Comparison of ENCODE assay signal across 13 cellular contexts in the genomic region with DNA sequence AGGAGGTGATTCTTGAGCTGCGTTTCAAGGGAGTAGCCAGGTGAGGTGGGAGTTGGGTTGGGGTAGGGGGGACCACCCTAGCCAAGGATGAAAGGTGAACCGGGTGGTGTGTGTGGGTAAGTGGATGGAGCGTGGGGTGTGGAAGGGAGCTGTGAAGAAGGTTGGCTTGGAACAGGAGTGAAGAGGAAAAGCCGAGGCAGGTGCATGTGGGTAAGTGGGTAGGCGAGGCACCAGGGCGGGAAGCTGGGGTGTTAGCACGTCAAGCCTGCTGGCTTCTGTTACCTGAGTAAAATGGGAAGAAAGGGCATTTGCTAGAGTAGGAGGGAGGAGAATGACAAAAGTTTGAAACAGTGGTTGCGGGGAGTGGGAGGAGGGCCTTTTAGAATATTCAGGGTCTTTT. TPM values are rescaled to one million over a fixed set of nuclear protein-coding genes. Genes with fewer than 3 reads are reported as not detected.
A peak's percentile ranks its signal among the peaks of the same experiment; 100 is the strongest.
DNase-seq lines count a peak whose midpoint lies in the region; ATAC-seq, FAIRE-seq and TF ChIP-seq lines count a peak whose summit lies in the region.
"Had no signal": no experiment of that assay in that cellular context is flagged by ENCODE, and none has a peak within 500 bp of the region (broad histone marks: within the 10 kb centered on the region; RNA-seq: fewer than 3 reads in every experiment).

No MANE protein-coding gene starts in this region.

- H3K27me3 ChIP-seq in BLaER1 treated with 17β-estradiol and CSF1 and Interleukin-3, amounts not matched to agents 10 nM and 100 nM, result no peaks in the 10 kb centered on the region; a peak in 1 of 22 replicates
- H3K27me3 ChIP-seq in RWPE2 (ENCODE audit: insufficient read depth, poor library complexity, severe bottlenecking) (no peaks in the 10 kb centered on the region), H1 (replicated peaks in 1 of 4; ENCODE audit: control insufficient read depth in 3 of 4, extremely low read depth in 1 of 4, insufficient read depth in 3 of 4, low read length in 3 of 4) (no peaks in the 10 kb centered on the region), trophoblast cell (ENCODE audit: insufficient read depth, low read length) (no peaks in the 10 kb centered on the region), prostate gland (replicated peaks; ENCODE audit: insufficient read depth) (no peaks in the 10 kb centered on the region)

- WGBS in H1 (ENCODE audit: extremely low coverage in 1 of 2, insufficient coverage in 1 of 2, insufficient read length in 1 of 2, insufficient replicate concordance in 2 of 2, low coverage in 1 of 2, low lambda C conversion rate in 2 of 2, missing lambda C conversion rate in 1 of 2), 2 experiments, result 83 to 100% methylated on average over 1 to 8 of the region's 8 CpGs
- 100% methylated on average over 2 of the region's 8 CpGs for WGBS in trophoblast cell (ENCODE audit: extremely low coverage, insufficient coverage, insufficient read length)
- 94% methylated on average over 8 of the region's 8 CpGs for WGBS in prostate gland

- DNase-seq in RWPE2 (ENCODE audit: low spot score) (no peak), H1 (ENCODE audit: low read depth in 1 of 2, low spot score in 2 of 2) (no peak), trophoblast cell (no peak), GF-D8 (lab: John Stamatoyannopoulos, UW) (no peak), prostate gland (ENCODE audit: low spot score) (no peak), LoVo (ENCODE audit: low spot score) (no peak)
- DNase-seq: H9, NCI-H1092, NCI-H1694, NCI-H2107, Right ventricle myocardium superior had no signal

- peak overlapping the region in 9 of 11 experiments; percentile 9 to 82 (median 69); a peak in 15 of 22 replicates for H3K27ac ChIP-seq in BLaER1 treated with 17β-estradiol and CSF1 and Interleukin-3, amounts not matched to agents 10 nM and 100 nM
- H3K27ac ChIP-seq in RWPE2 (ENCODE audit: poor library complexity, severe bottlenecking), result peak overlapping the region; percentile 25
- H3K27ac ChIP-seq in H1 (ENCODE audit: low read depth, low read length), result no peak overlapping the region
- no peak overlapping the region for H3K27ac ChIP-seq in trophoblast cell (ENCODE audit: low read depth, low read length)
- H3K27ac ChIP-seq in prostate gland, result no peak overlapping the region

- H3K23me2 ChIP-seq in H1 (ENCODE audit: low read depth, low read length), result no peaks in the 10 kb centered on the region

- no peak overlapping the region for H4K91ac ChIP-seq in H1 (replicated peaks; ENCODE audit: insufficient read length, low read length)
- peak overlapping the region; percentile 11 for H4K91ac ChIP-seq in trophoblast cell (ENCODE audit: low read depth, low read length)

- no peak overlapping the region for H4K12ac ChIP-seq in trophoblast cell (ENCODE audit: low read depth, low read length)

- H3K14ac ChIP-seq in H1 (ENCODE audit: insufficient read length) (no peak overlapping the region), trophoblast cell (ENCODE audit: low read length) (peak overlapping the region; percentile 4)

- no peak overlapping the region for H4K5ac ChIP-seq in H1 (ENCODE audit: insufficient read length, low read depth, low read length)

- peaks cover 33 to 64% (median 48%) of the 10 kb centered on the region in 10 experiments for H3K4me1 ChIP-seq in BLaER1 treated with 17β-estradiol and CSF1 and Interleukin-3, amounts not matched to agents 10 nM and 100 nM
- peaks cover 40% of the 10 kb centered on the region for H3K4me1 ChIP-seq in RWPE2 (ENCODE audit: insufficient read depth, poor library complexity, severe bottlenecking)
- peaks cover 0 to 7% (median 3%) of the 10 kb centered on the region in 4 experiments; a peak in 3 of 7 replicates for H3K4me1 ChIP-seq in H1 (replicated peaks in 1 of 4; ENCODE audit: control insufficient read depth in 3 of 4, insufficient read depth in 4 of 4, low read length in 3 of 4)
- H3K4me1 ChIP-seq in trophoblast cell (ENCODE audit: control insufficient read depth in 1 of 2, insufficient read depth in 2 of 2, low read length in 2 of 2), result peaks cover 29 to 39% of the 10 kb centered on the region in 2 experiments
- no peaks in the 10 kb centered on the region for H3K4me1 ChIP-seq in prostate gland (replicated peaks)

- H2BK12ac ChIP-seq in H1 (ENCODE audit: low read depth, low read length) (no peak overlapping the region), trophoblast cell (ENCODE audit: low read length) (peak overlapping the region; percentile 9)

- CTCF ChIA-PET in H1 (lab: Charles Lee; ENCODE audit: partially characterized antibody), result interaction anchor here (1.5 kb wide), 1 partner anchor 14 kb away, joined by 3 read pairs; no protein-coding TSS in a partner anchor

- H3K9me3 ChIP-seq in BLaER1 treated with 17β-estradiol and CSF1 and Interleukin-3, amounts not matched to agents 10 nM and 100 nM (replicated peaks in 1 of 11), result peaks cover 14 to 23% (median 19%) of the 10 kb centered on the region in 11 experiments
- H3K9me3 ChIP-seq in RWPE2 (ENCODE audit: severe bottlenecking) (no peaks in the 10 kb centered on the region), H1 (ENCODE audit: insufficient read depth in 2 of 2, low read depth in 1 of 2, low read length in 1 of 2) (peaks cover 3 to 5% of the 10 kb centered on the region in 2 experiments; a peak in 1 of 4 replicates), trophoblast cell (ENCODE audit: insufficient read depth, low read depth, low read length) (peaks cover 3% of the 10 kb centered on the region), prostate gland (no peaks in the 10 kb centered on the region)

- no peak overlapping the region for H2BK120ac ChIP-seq in H1 (replicated peaks; ENCODE audit: low read depth, low read length)
- H2BK120ac ChIP-seq in trophoblast cell (ENCODE audit: insufficient read depth, low read length, poor library complexity), result peak overlapping the region; percentile 0

- H4K20me1 ChIP-seq in BLaER1 treated with 17β-estradiol and CSF1 and Interleukin-3, amounts not matched to agents 10 nM and 100 nM, result no peaks in the 10 kb centered on the region
- peaks cover 0 to 2% of the 10 kb centered on the region in 2 experiments for H4K20me1 ChIP-seq in H1 (replicated peaks in 1 of 2; ENCODE audit: control insufficient read depth in 1 of 2, insufficient read depth in 2 of 2, low read length in 2 of 2)

- peaks cover 0 to 5% (median 0%) of the 10 kb centered on the region in 11 experiments; a peak in 2 of 22 replicates for H3K36me3 ChIP-seq in BLaER1 treated with 17β-estradiol and CSF1 and Interleukin-3, amounts not matched to agents 10 nM and 100 nM
- peaks cover 44% of the 10 kb centered on the region for H3K36me3 ChIP-seq in RWPE2 (ENCODE audit: low read depth)
- no peaks in the 10 kb centered on the region for H3K36me3 ChIP-seq in H1 (ENCODE audit: control insufficient read depth in 2 of 4, insufficient read depth in 4 of 4, low read length in 3 of 4)
- peaks cover 8 to 11% of the 10 kb centered on the region in 2 experiments for H3K36me3 ChIP-seq in trophoblast cell (ENCODE audit: control insufficient read depth in 1 of 2, insufficient read depth in 2 of 2, low read length in 2 of 2)
- H3K36me3 ChIP-seq in prostate gland, result no peaks in the 10 kb centered on the region

- POLR2A ChIA-PET in H1 (lab: Charles Lee; ENCODE audit: partially characterized antibody), result interaction anchor here (0.5 kb wide), 1 partner anchor 73 kb away, joined by 3 read pairs; no protein-coding TSS in a partner anchor

- no peak overlapping the region for H2BK20ac ChIP-seq in H1 (ENCODE audit: low read length)

- TF ChIP-seq CTCF in RWPE2 (IDR thresholded peaks at IDR 0.05; ENCODE audit: poor library complexity, severe bottlenecking) (no peak), H1 (IDR thresholded peaks at IDR 0.05; ENCODE audit: control extremely low read depth in 1 of 3, insufficient read depth in 1 of 3, low read depth in 1 of 3, low read length in 3 of 3) (no peak), prostate gland (IDR thresholded peaks at IDR 0.05) (no peak)

- no peak for TF ChIP-seq RAD21 in H1 (IDR thresholded peaks at IDR 0.05 in 1 of 2, conservative IDR thresholded peaks at IDR 0.05 in 1 of 2; ENCODE audit: low read depth in 2 of 2, low read length in 2 of 2)

- no peak overlapping the region for H3K9ac ChIP-seq in BLaER1 treated with 17β-estradiol and CSF1 and Interleukin-3, amounts not matched to agents 10 nM and 100 nM
- H3K9ac ChIP-seq in H1 (replicated peaks in 1 of 4; ENCODE audit: extremely low read depth in 1 of 4, low read depth in 3 of 4, low read length in 3 of 4), result no peak overlapping the region
- no peak overlapping the region for H3K9ac ChIP-seq in trophoblast cell (ENCODE audit: low read length)

- H3K4me3 ChIP-seq in BLaER1 treated with 17β-estradiol and CSF1 and Interleukin-3, amounts not matched to agents 10 nM and 100 nM, result no peak overlapping the region
- H3K4me3 ChIP-seq in RWPE2 (ENCODE audit: severe bottlenecking) (no peak overlapping the region), H1 (ENCODE audit: extremely low read depth in 1 of 4, insufficient read depth in 2 of 4, low read depth in 3 of 4, low read length in 4 of 4) (no peak overlapping the region), trophoblast cell (ENCODE audit: low read depth, low read length) (no peak overlapping the region), prostate gland (no peak overlapping the region)

- no peak overlapping the region for H2BK15ac ChIP-seq in H1 (ENCODE audit: low read length)

- H3K79me2 ChIP-seq in H1 (ENCODE audit: control insufficient read depth in 1 of 2, insufficient read depth in 2 of 2, low read length in 2 of 2) (0 out of 4 replicates have a peak, but pooled peaks cover 0 to 3% of the 10 kb centered on the region in 2 experiments), trophoblast cell (ENCODE audit: control insufficient read depth, insufficient read depth, low read length, poor library complexity) (no peaks in the 10 kb centered on the region)

- ATAC-seq in RWPE2 (ENCODE audit: low read depth) (no peak), GM18502 (IDR thresholded peaks at IDR 0.05; ENCODE audit: poor library complexity, unreplicated experiment) (no peak)

- no peak for FAIRE-seq in H1 (lab: Jason Lieb, UNC)

- no peak overlapping the region for H3K56ac ChIP-seq in H1 (replicated peaks; ENCODE audit: insufficient read length, low read depth, low read length)

- peak overlapping the region; percentile 65 to 89 (median 78) for H3K4me2 ChIP-seq in BLaER1 treated with 17β-estradiol and CSF1 and Interleukin-3, amounts not matched to agents 10 nM and 100 nM
- H3K4me2 ChIP-seq in H1 (ENCODE audit: insufficient read depth in 1 of 2, low read depth in 2 of 2, low read length in 2 of 2) (no peak overlapping the region), trophoblast cell (ENCODE audit: low read length) (no peak overlapping the region)

- H3K23ac ChIP-seq in H1 (ENCODE audit: insufficient read length), result no peak overlapping the region
- no peak overlapping the region for H3K23ac ChIP-seq in trophoblast cell (ENCODE audit: low read length)

- intact Hi-C loops in prostate gland (cut with DNase I), result no loop called here

- no peak for TF ChIP-seq EP300 in H1 (IDR thresholded peaks at IDR 0.05; ENCODE audit: borderline replicate concordance in 1 of 2, low read depth in 2 of 2, low read length in 2 of 2)

- H2BK5ac ChIP-seq in H1 (ENCODE audit: low read depth, low read length) (no peak overlapping the region), trophoblast cell (ENCODE audit: low read depth, low read length, poor library complexity) (no peak overlapping the region)

- H2AK5ac ChIP-seq in H1 (ENCODE audit: low read depth, low read length) (no peak overlapping the region), trophoblast cell (ENCODE audit: low read length) (peak overlapping the region; percentile 42)

- H2AFZ ChIP-seq in H1 (ENCODE audit: low read length) (no peak overlapping the region), trophoblast cell (ENCODE audit: insufficient read depth, low read length, poor library complexity) (no peak overlapping the region)

- H4K8ac ChIP-seq in H1 (ENCODE audit: extremely low read depth, insufficient read depth, low read length) (no peak overlapping the region), trophoblast cell (ENCODE audit: low read depth, low read length) (no peak overlapping the region)

- no peak overlapping the region for H3K4ac ChIP-seq in H1 (replicated peaks; ENCODE audit: insufficient read length, low read depth, low read length)
- H3K4ac ChIP-seq in trophoblast cell (ENCODE audit: low read depth, low read length), result peak overlapping the region; percentile 9

- no peak overlapping the region for H3K18ac ChIP-seq in H1 (ENCODE audit: extremely low read depth, low read length)
- H3K18ac ChIP-seq in trophoblast cell (ENCODE audit: low read length), result peak overlapping the region; percentile 45

- H3K79me1 ChIP-seq in H1 (ENCODE audit: low read depth, low read length) (peaks cover 2% of the 10 kb centered on the region; the same call in 1 of the 2 replicates), trophoblast cell (ENCODE audit: low read length) (peaks cover 10% of the 10 kb centered on the region)

- TF ChIP-seq POLR2A in H1 (IDR thresholded peaks at IDR 0.05; ENCODE audit: control extremely low read depth in 1 of 2, low read depth in 2 of 2, low read length in 2 of 2) (no peak), prostate gland (IDR thresholded peaks at IDR 0.05) (no peak)

RNA-seq across cellular contexts. Expression of a gene that starts 31.6 kb away (rescaled TPM):
- total RNA-seq in H1 (2021; fragmentation: NEBNext Ultra II Directional; extraction: Animal tissue kit (Norgen Biotek cat#: 25700)), result 7.6 and 7.8 TPM in 2 replicates
- polyA plus RNA-seq in H1 (2011; rRNA removed), result 3.8 and 4.1 TPM in 2 replicates
- 5.0 TPM for polyA plus RNA-seq in H1 (2011; cell fraction: cytosol; rRNA removed)
- polyA plus RNA-seq in H1 (2011; cell fraction: nucleus; rRNA removed), result 10.8 TPM
- 3.7 to 4.5 TPM (median 3.9 TPM) in 4 replicates for polyA plus RNA-seq in H1 (2012, experiment 1 of 2)
- 0.41 TPM for polyA plus RNA-seq in H1 (2012, experiment 2 of 2)
- 3.0 TPM for polyA plus RNA-seq in H1 (2013, experiment 1 of 2)
- 2.5 TPM for polyA plus RNA-seq in H1 (2013, experiment 2 of 2)
- polyA minus RNA-seq in H1 (2011; rRNA and poly(A)+ RNA removed), result 18.5 and 20.6 TPM in 2 replicates
- polyA minus RNA-seq in H1 (2011; cell fraction: cytosol; rRNA and poly(A)+ RNA removed), result 9.2 TPM
- polyA minus RNA-seq in H1 (2011; cell fraction: nucleus; rRNA and poly(A)+ RNA removed), result 19.9 TPM
- 20.5 and 20.8 TPM in 2 replicates for polyA plus RNA-seq in trophoblast cell (2013)
- total RNA-seq in prostate gland, result 10 to 100 TPM; 33.5 to 39.7 TPM

Comparison
In these comparisons a context has a peak if more than half of its experiments do, and no peak if none do; other contexts are left out.
1. H3K27ac ChIP-seq: peak in BLaER1 treated with 17β-estradiol and CSF1 and Interleukin-3, amounts not matched to agents 10 nM and 100 nM (9 of 11) and RWPE2 (single experiment); none in H1 (single experiment), trophoblast cell (single experiment) and prostate gland (0 of 2).
2. H3K4me2 ChIP-seq: peak in BLaER1 treated with 17β-estradiol and CSF1 and Interleukin-3, amounts not matched to agents 10 nM and 100 nM (11 of 11); none in H1 (0 of 2) and trophoblast cell (single experiment).